ENCODE assay signal across 8 cellular contexts in genomic region chr12:27652174-27652763, GRCh38. TPM values are rescaled to one million over a fixed set of nuclear protein-coding genes. Genes with fewer than 3 reads are reported as not detected.
DNase-seq lines count a peak whose midpoint lies in the region; ATAC-seq, FAIRE-seq and TF ChIP-seq lines count a peak whose summit lies in the region.

No MANE protein-coding gene starts in this region.

- 6% methylated on average over 1 of the region's 1 CpG for WGBS in A549 (ENCODE audit: missing lambda C conversion rate)
- WGBS in mesendoderm (ENCODE audit: extremely low coverage, insufficient coverage, low lambda C conversion rate), result no CpG with 5 or more reads among the region's 1 CpG

- peak; percentile 86 to 88 for TF ChIP-seq RAD21 in A549 (conservative IDR thresholded peaks at IDR 0.05 in 1 of 2, IDR thresholded peaks at IDR 0.05 in 1 of 2)

- POLR2A ChIA-PET in A549 (lab: Yijun Ruan, JAX) (no interaction called here), endothelial cell of umbilical vein (lab: Charles Lee) (no interaction called here)

- H2BK120ac ChIP-seq in mesendoderm (ENCODE audit: low read depth, low read length), result no peak overlapping the region

- H3K79me2 ChIP-seq in endothelial cell of umbilical vein (ENCODE audit: control insufficient read depth, insufficient read depth, low read length) (no peaks in the 10 kb centered on the region), mesendoderm (ENCODE audit: control insufficient read depth, insufficient read depth, low read length) (no peaks in the 10 kb centered on the region)

- no peak overlapping the region for H4K8ac ChIP-seq in mesendoderm (ENCODE audit: low read depth, low read length)

- no peak for TF ChIP-seq POLR2A in A549 (IDR thresholded peaks at IDR 0.05; ENCODE audit: low read length)
- TF ChIP-seq POLR2A in endothelial cell of umbilical vein (IDR thresholded peaks at IDR 0.05; ENCODE audit: low read depth, low read length), result no peak

- no peaks in the 10 kb centered on the region for H3K9me3 ChIP-seq in A549
- no peaks in the 10 kb centered on the region for H3K9me3 ChIP-seq in endothelial cell of umbilical vein (replicated peaks; ENCODE audit: control insufficient read depth, insufficient read depth, low read length)

- no peaks in the 10 kb centered on the region for H3K27me3 ChIP-seq in endothelial cell of umbilical vein (ENCODE audit: control insufficient read depth in 2 of 2, insufficient read depth in 2 of 2, low read length in 2 of 2)
- H3K27me3 ChIP-seq in mesendoderm (ENCODE audit: insufficient read depth, low read length, poor library complexity), result no peaks in the 10 kb centered on the region

- CTCF ChIA-PET in A549 (lab: Yijun Ruan, JAX), result interaction anchor here (0.7 to 1.9 kb wide), 26 partner anchors 10 to 310 kb away, joined by 3 to 27 read pairs (median 4); partner anchors contain the start of gene PPFIBP1
- CTCF ChIA-PET in endothelial cell of umbilical vein (lab: Charles Lee), result interaction anchor here (0.7 to 3.4 kb wide), 10 partner anchors 10 to 333 kb away, joined by 3 to 23 read pairs (median 3); partner anchors contain the start of gene BMAL2

- dilution Hi-C loops in endothelial cell of umbilical vein (cut with MboI; ENCODE audit: extremely low pct_ligation_motif_present, low sequenced_read_pairs), result no loop called here

- FAIRE-seq in A549 (lab: Jason Lieb, UNC), result peak; percentile 23
- FAIRE-seq in endothelial cell of umbilical vein (lab: Jason Lieb, UNC), result peak; percentile 70

- no peak overlapping the region for H3K9ac ChIP-seq in endothelial cell of umbilical vein (replicated peaks; ENCODE audit: extremely low read depth, insufficient read depth, low read length)
- H3K9ac ChIP-seq in mesendoderm (ENCODE audit: low read length), result no peak overlapping the region

- H2AK5ac ChIP-seq in mesendoderm (ENCODE audit: low read length), result no peak overlapping the region

- peaks cover 2% of the 10 kb centered on the region in 2 experiments for H3K36me3 ChIP-seq in endothelial cell of umbilical vein (ENCODE audit: control insufficient read depth in 2 of 2, extremely low read depth in 1 of 2, insufficient read depth in 2 of 2, low read length in 2 of 2)
- no peaks in the 10 kb centered on the region for H3K36me3 ChIP-seq in mesendoderm (ENCODE audit: control insufficient read depth, insufficient read depth, low read length)

- no peak overlapping the region for H3K23ac ChIP-seq in mesendoderm (ENCODE audit: low read length)

- TF ChIP-seq CTCF in A549 (IDR thresholded peaks at IDR 0.05), result peak; percentile 93
- TF ChIP-seq CTCF in endothelial cell of umbilical vein (IDR thresholded peaks at IDR 0.05; ENCODE audit: extremely low read depth in 1 of 2, insufficient read depth in 1 of 2, low read depth in 1 of 2, low read length in 2 of 2), result peak; percentile 67 to 69

- H3K56ac ChIP-seq in mesendoderm (ENCODE audit: low read length), result no peak overlapping the region

- no peak for TF ChIP-seq EP300 in A549 (IDR thresholded peaks at IDR 0.05)

- no peak overlapping the region for H2AFZ ChIP-seq in endothelial cell of umbilical vein (ENCODE audit: low read depth, low read length)

- H3K4me3 ChIP-seq in A549 (no peak overlapping the region), endothelial cell of umbilical vein (replicated peaks in 1 of 3; ENCODE audit: insufficient read depth in 1 of 3, low read depth in 1 of 3, low read length in 3 of 3) (no peak overlapping the region), mesendoderm (ENCODE audit: low read length) (no peak overlapping the region)

- no peaks in the 10 kb centered on the region for H3K79me1 ChIP-seq in mesendoderm (ENCODE audit: low read length)

- H3K4ac ChIP-seq in mesendoderm (ENCODE audit: low read depth, low read length), result no peak overlapping the region

- H4K20me1 ChIP-seq in endothelial cell of umbilical vein (replicated peaks; ENCODE audit: control insufficient read depth, extremely low read depth, insufficient read depth, low read length), result no peaks in the 10 kb centered on the region

- no peak overlapping the region for H2BK15ac ChIP-seq in mesendoderm (replicated peaks; ENCODE audit: low read depth)

- H3K4me2 ChIP-seq in A549, result no peak overlapping the region
- no peak overlapping the region for H3K4me2 ChIP-seq in endothelial cell of umbilical vein (ENCODE audit: insufficient read depth, low read length)
- no peak overlapping the region for H3K4me2 ChIP-seq in mesendoderm (ENCODE audit: low read length)

- DNase-seq in A549 (ENCODE audit: low read depth in 1 of 2, low spot score in 1 of 2), result peak; percentile 70 to 82
- DNase-seq in GF-D8 (lab: John Stamatoyannopoulos, UW), result peak; percentile 9
- peak; percentile 63 to 86 (median 80) for DNase-seq in NCI-H1417 (lab: John Stamatoyannopoulos, UW)
- DNase-seq in SW480 (ENCODE audit: low spot score), result peak; percentile 82
- peak; percentile 86 for DNase-seq in endothelial cell of umbilical vein (ENCODE audit: low read depth, low spot score)
- DNase-seq in mesendoderm, result peak; percentile 85

- ATAC-seq in A549, result peak; percentile 81 to 89; a peak in 5 of 6 replicates
- ATAC-seq in GM21529 (IDR thresholded peaks at IDR 0.05; ENCODE audit: unreplicated experiment), result no peak
- ATAC-seq in HG03095 (IDR thresholded peaks at IDR 0.05; ENCODE audit: unreplicated experiment), result no peak

- no peak overlapping the region for H4K5ac ChIP-seq in mesendoderm (ENCODE audit: low read length)

- BruUV-seq in endothelial cell of umbilical vein (replicated peaks; lab: Mats Ljungman, UMichigan), result no TSS peak

- no peak overlapping the region for H3K18ac ChIP-seq in mesendoderm (ENCODE audit: low read length)

- intact Hi-C loops in endothelial cell of umbilical vein (cut with micrococcal nuclease), result loop anchor here (1.0 to 5.0 kb wide), 6 partner anchors 127 to 320 kb away; partner anchors contain the start of gene BMAL2

- H3K4me1 ChIP-seq in A549 (no peaks in the 10 kb centered on the region), endothelial cell of umbilical vein (ENCODE audit: control insufficient read depth, extremely low read depth, insufficient read depth, low read length) (peaks cover 8% of the 10 kb centered on the region), mesendoderm (ENCODE audit: control insufficient read depth, low read depth, low read length) (no peaks in the 10 kb centered on the region)

- no peak overlapping the region for H2BK5ac ChIP-seq in mesendoderm (ENCODE audit: low read length)

- H3K9me1 ChIP-seq in endothelial cell of umbilical vein (replicated peaks; ENCODE audit: control insufficient read depth, extremely low read depth, insufficient read depth, low read length), result no peaks in the 10 kb centered on the region

- H3K27ac ChIP-seq in A549, result no peak overlapping the region
- no peak overlapping the region for H3K27ac ChIP-seq in endothelial cell of umbilical vein (ENCODE audit: insufficient read depth, low read depth, low read length)
- H3K27ac ChIP-seq in mesendoderm (ENCODE audit: low read depth, low read length), result no peak overlapping the region

TF ChIP-seq in A549, 52 proteins besides CTCF, POLR2A, EP300 and RAD21:
- TF ChIP-seq MYC (IDR thresholded peaks at IDR 0.05; ENCODE audit: borderline replicate concordance, low read length) (no peak), SMC3 (IDR thresholded peaks at IDR 0.05) (peak; percentile 75), FOSL2 (IDR thresholded peaks at IDR 0.05) (no peak), FOSL2 (CRISPR knock-in tag; IDR thresholded peaks at IDR 0.05) (no peak)

TF ChIP-seq in endothelial cell of umbilical vein, 7 proteins besides CTCF, POLR2A, EP300 and RAD21 (continues in another document):
- TF ChIP-seq MYC (IDR thresholded peaks at IDR 0.05; ENCODE audit: low read depth, low read length) (no peak), FOS (IDR thresholded peaks at IDR 0.05; ENCODE audit: borderline replicate concordance, insufficient read depth, low read length) (no peak), EZH2 (IDR thresholded peaks at IDR 0.05; ENCODE audit: borderline replicate concordance, low read depth, low read length, severe bottlenecking) (no peak), POLR2AphosphoS5 (IDR thresholded peaks at IDR 0.05; ENCODE audit: insufficient read depth, low read depth, low read length) (no peak)

RNA-seq across cellular contexts. Expression of gene REP15, which starts 44.0 kb away (rescaled TPM):
- polyA plus RNA-seq in A549 (2011; rRNA removed), result 0.66 and 0.81 TPM in 2 replicates
- 0.17 and 0.33 TPM in 2 replicates for polyA plus RNA-seq in A549 (2012; cell fraction: cytosol; rRNA removed)
- polyA plus RNA-seq in A549 (2012; cell fraction: nucleus; rRNA removed), result 0.22 and 0.50 TPM in 2 replicates
- polyA plus RNA-seq in A549 (2017; fragmentation: RNase III; extraction: RNeasy Plus Mini Kit Qiagen cat#74134 plus additional on column Dnase treatment), result 0.34 to 0.83 TPM (median 0.41 TPM) in 3 replicates
- polyA minus RNA-seq in A549 (2011; rRNA and poly(A)+ RNA removed), result 0.54 and 1.2 TPM in 2 replicates
- 4.3 and 4.8 TPM in 2 replicates for total RNA-seq in endothelial cell of umbilical vein
- polyA plus RNA-seq in endothelial cell of umbilical vein, result 0.51 and 0.94 TPM in 2 replicates
- 0.83 and 0.94 TPM in 2 replicates for polyA plus RNA-seq in endothelial cell of umbilical vein (2011; cell fraction: cytosol; rRNA removed)
- 3.4 and 4.5 TPM in 2 replicates for polyA plus RNA-seq in endothelial cell of umbilical vein (2011; cell fraction: nucleus; rRNA removed)
- 1.3 and 2.2 TPM in 2 replicates for polyA plus RNA-seq in endothelial cell of umbilical vein (2012)
- polyA minus RNA-seq in endothelial cell of umbilical vein, result 2.0 and 3.0 TPM in 2 replicates
- polyA minus RNA-seq in endothelial cell of umbilical vein (2011; cell fraction: cytosol; rRNA and poly(A)+ RNA removed), result not detected
- polyA minus RNA-seq in endothelial cell of umbilical vein (2011; cell fraction: nucleus; rRNA and poly(A)+ RNA removed), result 7.4 and 8.3 TPM in 2 replicates
- 0.95 TPM for polyA plus RNA-seq in mesendoderm (2013, experiment 1 of 2)
- 1.0 TPM for polyA plus RNA-seq in mesendoderm (2013, experiment 2 of 2)

RNA-seq across cellular contexts. Expression of gene MRPS35, which starts 58.4 kb away (rescaled TPM):
- polyA plus RNA-seq in A549 (2011; rRNA removed) (153 and 186 TPM in 2 replicates), A549 (2017; fragmentation: RNase III; extraction: RNeasy Plus Mini Kit Qiagen cat#74134 plus additional on column Dnase treatment) (104 to 109 TPM (median 107 TPM) in 3 replicates), endothelial cell of umbilical vein (17.3 and 22.7 TPM in 2 replicates)
- polyA plus RNA-seq in A549 (2012; cell fraction: cytosol; rRNA removed), result 76.4 and 79.2 TPM in 2 replicates
- polyA plus RNA-seq in A549 (2012; cell fraction: nucleus; rRNA removed), result 25.0 and 30.8 TPM in 2 replicates
- 30.2 and 33.1 TPM in 2 replicates for polyA minus RNA-seq in A549 (2011; rRNA and poly(A)+ RNA removed)
- 38.2 and 38.6 TPM in 2 replicates for total RNA-seq in endothelial cell of umbilical vein
- polyA plus RNA-seq in endothelial cell of umbilical vein (2011; cell fraction: cytosol; rRNA removed), result 44.8 and 48.3 TPM in 2 replicates
- 20.6 and 23.1 TPM in 2 replicates for polyA plus RNA-seq in endothelial cell of umbilical vein (2011; cell fraction: nucleus; rRNA removed)
- polyA plus RNA-seq in endothelial cell of umbilical vein (2012), result 42.6 and 56.7 TPM in 2 replicates
- polyA minus RNA-seq in endothelial cell of umbilical vein, result 10.8 and 13.2 TPM in 2 replicates
- 80.6 TPM for polyA minus RNA-seq in endothelial cell of umbilical vein (2011; cell fraction: cytosol; rRNA and poly(A)+ RNA removed)
- 6.1 and 9.0 TPM in 2 replicates for polyA minus RNA-seq in endothelial cell of umbilical vein (2011; cell fraction: nucleus; rRNA and poly(A)+ RNA removed)
- polyA plus RNA-seq in mesendoderm (2013, experiment 1 of 2), result 66.3 TPM
- 69.8 TPM for polyA plus RNA-seq in mesendoderm (2013, experiment 2 of 2)

Comparison
In these comparisons a context has a peak if more than half of its experiments do, and no peak if none do; other contexts are left out.
1. ATAC-seq: peak in A549 (2 of 2); none in GM21529 (single experiment) and HG03095 (single experiment).
2. DNase-seq: peak in every context shown above with its lines; median percentile 86 in endothelial cell of umbilical vein; 85 in mesendoderm; 82 in SW480; 80 in NCI-H1417; 76 in A549; 9 in GF-D8.